ENCODE assay signal across 8 cellular contexts in the genomic region with DNA sequence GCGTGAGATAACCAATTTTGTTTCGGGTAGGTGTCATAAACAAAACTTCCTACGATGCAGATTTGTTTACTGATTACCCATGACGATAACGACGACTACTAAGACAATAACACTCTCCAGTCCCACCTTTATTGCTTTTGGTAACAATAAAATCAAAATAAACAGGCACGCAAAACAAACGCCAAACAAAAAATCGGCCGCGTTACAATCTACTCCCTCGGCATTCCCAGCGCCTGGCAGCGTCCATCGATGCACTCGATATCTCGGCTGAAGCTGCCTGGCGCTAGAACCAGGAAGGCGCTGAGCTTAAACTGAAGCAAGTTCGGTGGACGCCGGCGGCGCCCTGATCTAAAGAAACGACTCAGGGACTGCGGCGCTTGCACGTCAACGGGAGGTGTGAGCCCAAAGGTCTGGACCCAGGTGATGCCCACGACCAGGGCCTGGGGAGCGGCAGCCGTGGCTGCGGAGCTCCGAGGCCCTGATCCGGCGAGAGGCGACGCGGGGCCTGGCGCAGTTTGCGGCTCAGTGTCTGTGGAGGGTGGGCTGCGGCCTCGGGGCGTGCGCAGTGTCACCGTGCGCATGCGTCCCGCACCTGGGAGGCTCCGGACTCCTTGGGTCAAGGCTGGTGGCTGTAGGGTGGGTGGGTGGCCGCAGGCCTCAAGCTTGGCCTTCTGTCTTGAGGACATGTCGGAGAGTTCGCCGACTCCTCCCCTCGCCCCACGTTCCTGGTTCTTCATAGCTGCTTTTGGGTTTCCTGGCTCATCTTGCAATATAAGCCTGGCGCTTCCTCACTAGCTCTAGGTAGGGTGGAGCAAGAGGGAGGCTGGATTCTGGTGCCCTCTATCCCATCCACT. TPM values are rescaled to one million over a fixed set of nuclear protein-coding genes. Genes with fewer than 3 reads are reported as not detected.
DNase-seq lines count a peak whose midpoint lies in the region; ATAC-seq and TF ChIP-seq lines count a peak whose summit lies in the region.

A gene with protein sequence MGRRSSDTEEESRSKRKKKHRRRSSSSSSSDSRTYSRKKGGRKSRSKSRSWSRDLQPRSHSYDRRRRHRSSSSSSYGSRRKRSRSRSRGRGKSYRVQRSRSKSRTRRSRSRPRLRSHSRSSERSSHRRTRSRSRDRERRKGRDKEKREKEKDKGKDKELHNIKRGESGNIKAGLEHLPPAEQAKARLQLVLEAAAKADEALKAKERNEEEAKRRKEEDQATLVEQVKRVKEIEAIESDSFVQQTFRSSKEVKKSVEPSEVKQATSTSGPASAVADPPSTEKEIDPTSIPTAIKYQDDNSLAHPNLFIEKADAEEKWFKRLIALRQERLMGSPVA (plus strand): TSS at position 286 of the 854 bp plus-strand sequence. CDS start 12,016 bp downstream, outside the sequence.

- ATAC-seq in RWPE2 (ENCODE audit: low read depth) = peak; percentile 81

- H3F3A ChIP-seq in DOHH2 (ENCODE audit: control insufficient read depth, insufficient read depth) = no peaks in the 10 kb centered on the region; the same call in 1 of the 2 replicates

- H3K27ac Mint-ChIP-seq in activated T-helper 2 cell treated with anti-CD3 and anti-CD28 coated beads, Interferon-gamma antibody, Interleukin-2, Interleukin-4, amounts not matched to agents 10 μg/mL and 5 μg/mL and 100 μg/mL, durations not matched to agents 14 hours and 24 hours and 36 hours = peak within 1 kb of the TSS; percentile 60
- H3K27ac Mint-ChIP-seq in nephron progenitor cell = peak within 1 kb of the TSS; percentile 98
- H3K27ac Mint-ChIP-seq in stimulated activated naive CD8-positive, alpha-beta T cell treated with anti-CD3 and anti-CD28 coated beads, Interleukin-15, Interleukin-2, amounts not matched to agents 100 ng/mL and 50 ng/mL, for 24 hours = peak within 1 kb of the TSS; percentile 87

- peak; percentile 76 for DNase-seq in GOT3 (lab: John Stamatoyannopoulos, UW)
- DNase-seq in LHCN-M2 (ENCODE audit: low read depth) = peak; percentile 87
- DNase-seq in RWPE2 (ENCODE audit: low spot score) = peak; percentile 87
- DNase-seq in activated T-helper 2 cell treated with anti-CD3 and anti-CD28 coated beads, Interferon-gamma antibody, Interleukin-2, Interleukin-4, amounts not matched to agents 10 μg/mL and 5 μg/mL and 100 μg/mL, durations not matched to agents 14 hours and 24 hours and 36 hours (ENCODE audit: low spot score) = peak; percentile 74
- peak; percentile 91 for DNase-seq in fibroblast of pulmonary artery (ENCODE audit: low read depth)
- DNase-seq in nephron progenitor cell = peak; percentile 84

- H3K4me3 Mint-ChIP-seq in activated T-helper 2 cell treated with anti-CD3 and anti-CD28 coated beads, Interferon-gamma antibody, Interleukin-2, Interleukin-4, amounts not matched to agents 10 μg/mL and 5 μg/mL and 100 μg/mL, durations not matched to agents 14 hours and 24 hours and 36 hours (ENCODE audit: low read depth) = peak within 1 kb of the TSS; percentile 89
- peak within 1 kb of the TSS; percentile 94 for H3K4me3 Mint-ChIP-seq in nephron progenitor cell
- peak within 1 kb of the TSS; percentile 99 for H3K4me3 Mint-ChIP-seq in stimulated activated naive CD8-positive, alpha-beta T cell treated with anti-CD3 and anti-CD28 coated beads, Interleukin-15, Interleukin-2, amounts not matched to agents 100 ng/mL and 50 ng/mL, for 24 hours

- TF ChIP-seq CTCF in DOHH2 (IDR thresholded peaks at IDR 0.05; ENCODE audit: low read depth, low read length, poor library complexity, severe bottlenecking) (no peak), RWPE2 (IDR thresholded peaks at IDR 0.05; ENCODE audit: poor library complexity, severe bottlenecking) (no peak), fibroblast of pulmonary artery (IDR thresholded peaks at IDR 0.05; ENCODE audit: low read length, missing control alignments) (no peak), nephron progenitor cell (IDR thresholded peaks at IDR 0.05) (no peak)

- peaks cover 34% of the 10 kb centered on the region for H3K36me3 Mint-ChIP-seq in activated T-helper 2 cell treated with anti-CD3 and anti-CD28 coated beads, Interferon-gamma antibody, Interleukin-2, Interleukin-4, amounts not matched to agents 10 μg/mL and 5 μg/mL and 100 μg/mL, durations not matched to agents 14 hours and 24 hours and 36 hours (ENCODE audit: low read depth)
- H3K36me3 Mint-ChIP-seq in nephron progenitor cell (ENCODE audit: low read depth) = peaks cover 40% of the 10 kb centered on the region
- peaks cover 22% of the 10 kb centered on the region for H3K36me3 Mint-ChIP-seq in stimulated activated naive CD8-positive, alpha-beta T cell treated with anti-CD3 and anti-CD28 coated beads, Interleukin-15, Interleukin-2, amounts not matched to agents 100 ng/mL and 50 ng/mL, for 24 hours (ENCODE audit: low read depth)

- H3K27me3 ChIP-seq in DOHH2 (ENCODE audit: control insufficient read depth, low read length) (no peaks in the 10 kb centered on the region), RWPE2 (ENCODE audit: insufficient read depth, poor library complexity, severe bottlenecking) (peaks cover 43% of the 10 kb centered on the region)

- H3K4me2 ChIP-seq in DOHH2 (ENCODE audit: low read length) = peak within 1 kb of the TSS; percentile 95

- intact Hi-C loops in activated T-helper 2 cell treated with anti-CD3 and anti-CD28 coated beads, Interferon-gamma antibody, Interleukin-2, Interleukin-4, amounts not matched to agents 10 μg/mL and 5 μg/mL and 100 μg/mL, durations not matched to agents 14 hours and 24 hours and 36 hours (cut with micrococcal nuclease) = loop anchor here (1.0 to 10.0 kb wide), 6 partner anchors 12 to 535 kb away; partner anchors contain the start of gene GFM1

- peaks cover 37% of the 10 kb centered on the region for H3K27me3 Mint-ChIP-seq in activated T-helper 2 cell treated with anti-CD3 and anti-CD28 coated beads, Interferon-gamma antibody, Interleukin-2, Interleukin-4, amounts not matched to agents 10 μg/mL and 5 μg/mL and 100 μg/mL, durations not matched to agents 14 hours and 24 hours and 36 hours (ENCODE audit: low read depth)
- H3K27me3 Mint-ChIP-seq in nephron progenitor cell (ENCODE audit: low read depth, poor library complexity) = peaks cover 48% of the 10 kb centered on the region
- H3K27me3 Mint-ChIP-seq in stimulated activated naive CD8-positive, alpha-beta T cell treated with anti-CD3 and anti-CD28 coated beads, Interleukin-15, Interleukin-2, amounts not matched to agents 100 ng/mL and 50 ng/mL, for 24 hours = peaks cover 42% of the 10 kb centered on the region

- peaks cover 87% of the 10 kb centered on the region for H3K79me2 ChIP-seq in DOHH2 (ENCODE audit: control insufficient read depth, low read length)

- H3K36me3 ChIP-seq in DOHH2 (ENCODE audit: control insufficient read depth, low read length) (peaks cover 25% of the 10 kb centered on the region), RWPE2 (ENCODE audit: low read depth) (no peaks in the 10 kb centered on the region)

- H3K9me3 Mint-ChIP-seq in activated T-helper 2 cell treated with anti-CD3 and anti-CD28 coated beads, Interferon-gamma antibody, Interleukin-2, Interleukin-4, amounts not matched to agents 10 μg/mL and 5 μg/mL and 100 μg/mL, durations not matched to agents 14 hours and 24 hours and 36 hours = peaks cover 23% of the 10 kb centered on the region
- peaks cover 35% of the 10 kb centered on the region for H3K9me3 Mint-ChIP-seq in nephron progenitor cell
- peaks cover 8% of the 10 kb centered on the region for H3K9me3 Mint-ChIP-seq in stimulated activated naive CD8-positive, alpha-beta T cell treated with anti-CD3 and anti-CD28 coated beads, Interleukin-15, Interleukin-2, amounts not matched to agents 100 ng/mL and 50 ng/mL, for 24 hours

- 0 out of 2 replicates have a peak, but pooled peaks cover 4% of the 10 kb centered on the region for H3K9me3 ChIP-seq in DOHH2 (ENCODE audit: control insufficient read depth, insufficient read depth, low read length)
- H3K9me3 ChIP-seq in RWPE2 (ENCODE audit: severe bottlenecking) = no peaks in the 10 kb centered on the region

- H3K4me3 ChIP-seq in DOHH2 (ENCODE audit: low read length) (peak within 1 kb of the TSS; percentile 79), RWPE2 (ENCODE audit: severe bottlenecking) (peak within 1 kb of the TSS; percentile 78), fibroblast of pulmonary artery (replicated peaks; ENCODE audit: low read depth, low read length) (peak within 1 kb of the TSS; percentile 90)

- peak within 1 kb of the TSS; percentile 69 for H3K27ac ChIP-seq in DOHH2 (ENCODE audit: low read depth, low read length)
- H3K27ac ChIP-seq in RWPE2 (ENCODE audit: poor library complexity, severe bottlenecking) = peak within 1 kb of the TSS; percentile 32

- H3K4me1 ChIP-seq in DOHH2 (ENCODE audit: control insufficient read depth, low read length) (peaks cover 35% of the 10 kb centered on the region), RWPE2 (ENCODE audit: insufficient read depth, poor library complexity, severe bottlenecking) (peaks cover 3% of the 10 kb centered on the region)

- H3K4me1 Mint-ChIP-seq in activated T-helper 2 cell treated with anti-CD3 and anti-CD28 coated beads, Interferon-gamma antibody, Interleukin-2, Interleukin-4, amounts not matched to agents 10 μg/mL and 5 μg/mL and 100 μg/mL, durations not matched to agents 14 hours and 24 hours and 36 hours (ENCODE audit: low read depth) = peaks cover 49% of the 10 kb centered on the region
- peaks cover 40% of the 10 kb centered on the region for H3K4me1 Mint-ChIP-seq in nephron progenitor cell
- H3K4me1 Mint-ChIP-seq in stimulated activated naive CD8-positive, alpha-beta T cell treated with anti-CD3 and anti-CD28 coated beads, Interleukin-15, Interleukin-2, amounts not matched to agents 100 ng/mL and 50 ng/mL, for 24 hours (ENCODE audit: low read depth) = peaks cover 73% of the 10 kb centered on the region

- no peaks in the 10 kb centered on the region for H4K20me1 ChIP-seq in DOHH2 (ENCODE audit: control insufficient read depth, insufficient read depth, low read depth, low read length)

- H3K9me2 ChIP-seq in DOHH2 (replicated peaks; ENCODE audit: control insufficient read depth, low read length) = no peaks in the 10 kb centered on the region

RNA-seq across cellular contexts. Expression of the gene that starts here (rescaled TPM):
- total RNA-seq in LHCN-M2 (2014; rRNA removed) = 33.2 and 56.0 TPM in 2 replicates
- 15.9 TPM for polyA plus RNA-seq in LHCN-M2 (2012)
- total RNA-seq in activated T-helper 2 cell treated with anti-CD3 and anti-CD28 coated beads, Interferon-gamma antibody, Interleukin-2, Interleukin-4, amounts not matched to agents 10 μg/mL and 5 μg/mL and 100 μg/mL, durations not matched to agents 14 hours and 24 hours and 36 hours = 46.5 and 46.9 TPM in 2 replicates

Comparison
In these comparisons a context has a peak if more than half of its experiments do, and no peak if none do; other contexts are left out.
1. Peak in every context shown above with its lines: DNase-seq, ATAC-seq, H3K4me3 ChIP-seq and H3K27ac ChIP-seq.